Comparison of ENCODE assay signal across 11 cellular contexts in the genomic region with DNA sequence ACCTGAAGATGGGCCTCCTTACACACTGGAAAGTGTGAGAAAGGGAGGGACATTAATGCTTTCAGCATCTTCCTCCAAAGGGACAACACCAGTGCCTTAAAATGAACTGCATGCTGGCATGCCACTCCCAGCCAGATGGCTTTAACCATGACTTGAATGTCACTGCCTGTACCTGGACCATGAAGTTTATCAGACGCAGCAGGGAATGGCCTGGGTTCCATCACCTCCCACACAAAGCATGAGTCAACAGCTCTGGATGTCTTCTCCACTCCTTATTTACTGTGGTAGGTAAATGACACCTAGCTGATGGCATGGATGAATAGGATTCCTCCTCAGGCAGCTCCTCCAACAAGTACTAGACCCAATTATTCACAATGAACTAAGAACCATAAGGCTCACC.
"Had no signal": no experiment of that assay in that cellular context is flagged by ENCODE, and none has a peak within 500 bp of the region (broad histone marks: within the 10 kb centered on the region; RNA-seq: fewer than 3 reads in every experiment).

No MANE protein-coding gene starts in this region.

- H3K4me3 ChIP-seq: GM23248, GM23338, HAP-1 had no signal

- H3K27ac Mint-ChIP-seq: GM23338, H9, HFFc6 had no signal

- H3K4me1 Mint-ChIP-seq: GM23338 had no signal

- H3K36me3 ChIP-seq: HAP-1 had no signal

- DNase-seq: GM23248, GOT3, H7, H9, HCEC 1CT, HFFc6 had no signal

- H3K4me2 ChIP-seq: GM23338 had no signal

- FAIRE-seq: H1, H54 had no signal

- H3K4me3 Mint-ChIP-seq: GM23338, H9, HFFc6 had no signal

- H3K9ac ChIP-seq: GM23248 had no signal

- H3K9me3 ChIP-seq: HAP-1 had no signal

- H2AFZ ChIP-seq: GM23248, GM23338 had no signal

- H3K9me3 Mint-ChIP-seq: H9 had no signal

- H3K27ac ChIP-seq: GM23248 had no signal

- ATAC-seq: GM23338, HCT116 had no signal
